Comparison of ENCODE assay signal across 9 cellular contexts in the genomic region with DNA sequence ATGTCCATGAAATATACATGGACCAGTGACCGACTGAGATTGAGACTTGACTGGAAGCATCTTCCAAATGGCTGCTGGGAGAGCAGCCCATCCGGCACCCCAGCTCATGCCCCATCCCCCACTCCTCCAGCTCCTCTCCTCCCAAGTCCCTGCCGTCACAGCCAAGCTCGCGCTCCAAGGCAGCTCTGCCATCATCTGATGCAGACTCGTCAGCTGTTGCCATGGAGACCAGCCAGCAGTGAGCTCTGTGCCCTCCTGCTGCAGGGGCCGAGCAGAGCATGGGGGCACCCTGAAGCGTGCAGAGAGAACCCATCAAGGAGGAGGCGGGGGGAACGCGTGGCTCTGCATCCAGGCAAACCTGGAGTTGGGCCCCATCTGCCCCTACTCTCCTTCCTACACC.
A peak's percentile ranks its signal among the peaks of the same experiment; 100 is the strongest.
DNase-seq lines count a peak whose midpoint lies in the region; ATAC-seq, FAIRE-seq and TF ChIP-seq lines count a peak whose summit lies in the region.
"Had no signal": no experiment of that assay in that cellular context is flagged by ENCODE, and none has a peak within 500 bp of the region (broad histone marks: within the 10 kb centered on the region; RNA-seq: fewer than 3 reads in every experiment).

No MANE protein-coding gene starts in this region.

- H4K20me1 ChIP-seq in HepG2 (ENCODE audit: insufficient read depth, low read length) (no peaks in the 10 kb centered on the region; the same call in none of the 2 replicates), SK-N-SH (ENCODE audit: insufficient read depth) (no peaks in the 10 kb centered on the region)

- H3K36me3 ChIP-seq in HepG2 (replicated peaks in 1 of 2; ENCODE audit: control insufficient read depth in 1 of 2, insufficient read depth in 2 of 2, low read length in 2 of 2) (no peaks in the 10 kb centered on the region), right lobe of liver (no peaks in the 10 kb centered on the region), SK-N-SH (replicated peaks in 1 of 2; ENCODE audit: control insufficient read depth in 1 of 2, insufficient read depth in 2 of 2, low read length in 1 of 2) (no peaks in the 10 kb centered on the region), testis (ENCODE audit: low read depth, missing control alignments) (no peaks in the 10 kb centered on the region), upper lobe of left lung (no peaks in the 10 kb centered on the region)

- TF ChIP-seq POLR2A in HepG2 (IDR thresholded peaks at IDR 0.05; ENCODE audit: insufficient read depth in 1 of 2, low read depth in 2 of 2, low read length in 2 of 2), result no peak
- TF ChIP-seq POLR2A in right lobe of liver (IDR thresholded peaks at IDR 0.05), result no peak
- TF ChIP-seq POLR2A in testis (IDR thresholded peaks at IDR 0.05), result no peak
- no peak for TF ChIP-seq POLR2A in upper lobe of left lung (IDR thresholded peaks at IDR 0.05)

- TF ChIP-seq RAD21 in HepG2 (CRISPR knock-in tag; IDR thresholded peaks at IDR 0.05), result no peak
- TF ChIP-seq RAD21 in SK-N-SH (IDR thresholded peaks at IDR 0.05; ENCODE audit: low read length), result peak; percentile 31

- BruUV-seq in HepG2 (replicated peaks; lab: Mats Ljungman, UMichigan), result no TSS peak

- H3F3A ChIP-seq in SK-N-SH (replicated peaks; ENCODE audit: insufficient read depth), result no peaks in the 10 kb centered on the region

- H2AFZ ChIP-seq in HepG2 (ENCODE audit: low read length) (no peak overlapping the region), SK-N-SH (ENCODE audit: low read depth) (no peak overlapping the region)

- no peaks in the 10 kb centered on the region for H3K9me3 ChIP-seq in HepG2 (ENCODE audit: low read length)
- H3K9me3 ChIP-seq in right lobe of liver, result no peaks in the 10 kb centered on the region
- no peaks in the 10 kb centered on the region for H3K9me3 ChIP-seq in SK-N-SH
- H3K9me3 ChIP-seq in testis, result no peaks in the 10 kb centered on the region
- no peaks in the 10 kb centered on the region for H3K9me3 ChIP-seq in upper lobe of left lung
- H3K9me3 ChIP-seq: body of pancreas had no signal

- H3K4me2 ChIP-seq in HepG2 (ENCODE audit: low read depth, low read length), result no peak overlapping the region
- H3K4me2 ChIP-seq in SK-N-SH, result no peak overlapping the region

- no peak for FAIRE-seq in HepG2 (lab: Jason Lieb, UNC)

- H3K27ac ChIP-seq in HepG2 (ENCODE audit: extremely low read length, insufficient read depth, low read length) (no peak overlapping the region), right lobe of liver (no peak overlapping the region), SK-N-SH (ENCODE audit: low read depth in 2 of 2, low read length in 1 of 2) (peak overlapping the region in 1 of 2 experiments; percentile 100; a peak in 2 of 4 replicates), testis (no peak overlapping the region), upper lobe of left lung (no peak overlapping the region)
- H3K27ac ChIP-seq: body of pancreas had no signal

- peaks cover 8 to 82% of the 10 kb centered on the region in 2 experiments for H3K27me3 ChIP-seq in HepG2 (ENCODE audit: control insufficient read depth in 1 of 2, insufficient read depth in 2 of 2, low read length in 2 of 2)
- no peaks in the 10 kb centered on the region for H3K27me3 ChIP-seq in right lobe of liver
- H3K27me3 ChIP-seq in SK-N-SH (ENCODE audit: insufficient read depth), result 0 out of 2 replicates have a peak, but pooled peaks cover 6% of the 10 kb centered on the region
- no peaks in the 10 kb centered on the region for H3K27me3 ChIP-seq in testis
- H3K27me3 ChIP-seq in upper lobe of left lung, result no peaks in the 10 kb centered on the region
- H3K27me3 ChIP-seq: body of pancreas had no signal

- ATAC-seq in HepG2, result no peak
- no peak for ATAC-seq in right lobe of liver
- no peak for ATAC-seq in HG03097 (IDR thresholded peaks at IDR 0.05; ENCODE audit: low FRiP score, unreplicated experiment)
- no peak for ATAC-seq in upper lobe of left lung (ENCODE audit: low FRiP score in 2 of 2)
- ATAC-seq in GM19328 (IDR thresholded peaks at IDR 0.05; ENCODE audit: unreplicated experiment), result no peak
- ATAC-seq: body of pancreas had no signal

- no peak for TF ChIP-seq CTCF in HepG2 (CRISPR knock-in tag; IDR thresholded peaks at IDR 0.05)
- TF ChIP-seq CTCF in right lobe of liver (IDR thresholded peaks at IDR 0.05), result no peak
- TF ChIP-seq CTCF in SK-N-SH (IDR thresholded peaks at IDR 0.05), result no peak
- no peak for TF ChIP-seq CTCF in testis (IDR thresholded peaks at IDR 0.05)
- no peak for TF ChIP-seq CTCF in upper lobe of left lung (IDR thresholded peaks at IDR 0.05)

- CTCF ChIA-PET in HepG2 (lab: Yijun Ruan, JAX; ENCODE audit: low intra/inter-chr PET ratio, low total read pairs), result no interaction called here
- CTCF ChIA-PET in SK-N-SH (lab: Yijun Ruan, JAX), result interaction anchor here (0.7 to 4.1 kb wide), 6 partner anchors 8 to 355 kb away, joined by 3 to 29 read pairs (median 4); partner anchors contain the start of gene TNRC6C

- intact Hi-C loops in HepG2 (cut with micrococcal nuclease; ENCODE audit: unreplicated experiment), result no loop called here
- intact Hi-C loops in right lobe of liver (cut with DNase I), result no loop called here
- intact Hi-C loops in testis (cut with DNase I; ENCODE audit: low total_unique reads), result no loop called here

- WGBS in HepG2 (ENCODE audit: low lambda C conversion rate), result 9% methylated on average over 10 of the region's 11 CpGs
- 67% methylated on average over 7 of the region's 11 CpGs for WGBS in right lobe of liver (ENCODE audit: insufficient coverage, low coverage, low lambda C conversion rate, missing lambda C conversion rate)
- WGBS in SK-N-SH (ENCODE audit: low lambda C conversion rate), result 30% methylated on average over 11 of the region's 11 CpGs
- 50 to 85% methylated on average over 2 to 11 of the region's 11 CpGs for WGBS in testis, 2 donors
- 54 to 58% methylated on average over 10 to 11 of the region's 11 CpGs for WGBS in upper lobe of left lung, 2 donors

- no peaks in the 10 kb centered on the region for H3K9me2 ChIP-seq in SK-N-SH

- POLR2A ChIA-PET in HepG2 (lab: Yijun Ruan, JAX), result interaction anchor here (0.7 kb wide), 1 partner anchor 75 kb away, joined by 3 read pairs; the partner anchor contains the start of gene TNRC6C
- POLR2A ChIA-PET in SK-N-SH (lab: Yijun Ruan, JAX), result interaction anchor here (1.1 to 6.0 kb wide), 5 partner anchors 9 to 76 kb away, joined by 3 to 131 read pairs (median 6); partner anchors contain the start of gene TNRC6C

- H3K4me1 ChIP-seq in HepG2 (ENCODE audit: insufficient read depth, low read length), result peaks cover 13% of the 10 kb centered on the region
- peaks cover 0 to 8% (median 0%) of the 10 kb centered on the region in 4 donors for H3K4me1 ChIP-seq in right lobe of liver
- peaks cover 14 to 66% of the 10 kb centered on the region in 2 experiments for H3K4me1 ChIP-seq in SK-N-SH (ENCODE audit: control insufficient read depth in 1 of 2, insufficient read depth in 2 of 2, low read depth in 1 of 2, low read length in 1 of 2)
- peaks cover 37% of the 10 kb centered on the region for H3K4me1 ChIP-seq in testis
- peaks cover 34 to 52% (median 43%) of the 10 kb centered on the region in 4 donors for H3K4me1 ChIP-seq in upper lobe of left lung

- TF ChIP-seq EP300 in HepG2 (IDR thresholded peaks at IDR 0.05; ENCODE audit: low read depth in 2 of 2, low read length in 2 of 2) (no peak), HepG2 (CRISPR knock-in tag; IDR thresholded peaks at IDR 0.05; ENCODE audit: borderline replicate concordance) (no peak), SK-N-SH (IDR thresholded peaks at IDR 0.05; ENCODE audit: borderline replicate concordance in 1 of 2, low read depth in 1 of 2, low read length in 1 of 2) (peak in 1 of 2 experiments; percentile 13; a peak in 1 of 4 replicates), upper lobe of left lung (IDR thresholded peaks at IDR 0.05) (no peak)

- no peak overlapping the region for H3K4me3 ChIP-seq in HepG2 (replicated peaks in 1 of 3; ENCODE audit: insufficient read depth in 1 of 3, low read depth in 2 of 3, low read length in 3 of 3)
- H3K4me3 ChIP-seq in right lobe of liver, result no peak overlapping the region
- H3K4me3 ChIP-seq in SK-N-SH (ENCODE audit: low read depth in 2 of 2, low read length in 1 of 2), result no peak overlapping the region
- H3K4me3 ChIP-seq in testis, result no peak overlapping the region
- H3K4me3 ChIP-seq in upper lobe of left lung, result no peak overlapping the region
- H3K4me3 ChIP-seq: body of pancreas had no signal

- no peaks in the 10 kb centered on the region for H3K79me2 ChIP-seq in HepG2 (ENCODE audit: insufficient read depth, low read length)
- H3K79me2 ChIP-seq in SK-N-SH (ENCODE audit: insufficient read depth), result no peaks in the 10 kb centered on the region

- H3K9ac ChIP-seq in HepG2 (ENCODE audit: insufficient read depth, low read depth, low read length), result no peak overlapping the region
- H3K9ac ChIP-seq in SK-N-SH, result no peak overlapping the region

- DNase-seq in HepG2 (ENCODE audit: low spot score) (no peak), right lobe of liver (no peak), SK-N-SH (peak; percentile 95), globus pallidus (ENCODE audit: low spot score) (peak; percentile 92), testis (peak; percentile 34), upper lobe of left lung (no peak)

- in situ Hi-C loops in HepG2 (cut with HindIII; ENCODE audit: extremely low pct_ligation_motif_present, low pct_unique_long_range_greater_than_20kb), result no loop called here

TF ChIP-seq in HepG2, 621 proteins besides CTCF, POLR2A, EP300 and RAD21:
- TF ChIP-seq RFX5 (IDR thresholded peaks at IDR 0.05; ENCODE audit: low read depth, low read length), result peak; percentile 95
- no peak for TF ChIP-seq HOXA9 (CRISPR knock-in tag; IDR thresholded peaks at IDR 0.05; ENCODE audit: borderline replicate concordance)
- no peak for TF ChIP-seq NR2F1 (CRISPR knock-in tag; IDR thresholded peaks at IDR 0.05)
- TF ChIP-seq RFX1 (IDR thresholded peaks at IDR 0.05), result peak; percentile 36; the same call in 1 of the 2 replicates
TF ChIP-seq in HepG2: peak in this region for 2.

TF ChIP-seq in SK-N-SH, 30 proteins besides CTCF, POLR2A, EP300 and RAD21 (continues in another document):
- TF ChIP-seq GATA2 (CRISPR knock-in tag; IDR thresholded peaks at IDR 0.05) (peak; percentile 43; the same call in 1 of the 2 replicates), RFX5 (IDR thresholded peaks at IDR 0.05; ENCODE audit: low read length) (peak; percentile 100), NFIC (IDR thresholded peaks at IDR 0.05; ENCODE audit: borderline replicate concordance) (no peak), RCOR1 (IDR thresholded peaks at IDR 0.05; ENCODE audit: low read length) (peak; percentile 42; the same call in 1 of the 2 replicates), CHD2 (IDR thresholded peaks at IDR 0.05; ENCODE audit: low read length, partially characterized antibody) (peak; percentile 93), SMC3 (IDR thresholded peaks at IDR 0.05; ENCODE audit: low read depth, low read length) (0 out of 2 replicates have a peak, but pooled peaks have one; percentile 1), MXI1 (IDR thresholded peaks at IDR 0.05; ENCODE audit: low read depth, low read length) (peak; percentile 74; the same call in 1 of the 2 replicates)

Comparison
In these comparisons a context has a peak if more than half of its experiments do, and no peak if none do; other contexts are left out.
1. DNase-seq: peak in SK-N-SH (single experiment), globus pallidus (single experiment) and testis (single experiment); none in HepG2 (single experiment), right lobe of liver (0 of 3) and upper lobe of left lung (0 of 2).
2. Of the 25 proteins assayed by ChIP-seq in both HepG2 and SK-N-SH: peak only in HepG2: none; only in SK-N-SH: CHD2, MXI1, RAD21 and SMC3; in both: RFX5; in neither: 19; mixed calls (peak in some experiments, not most) for 1.